In the genomic region with DNA sequence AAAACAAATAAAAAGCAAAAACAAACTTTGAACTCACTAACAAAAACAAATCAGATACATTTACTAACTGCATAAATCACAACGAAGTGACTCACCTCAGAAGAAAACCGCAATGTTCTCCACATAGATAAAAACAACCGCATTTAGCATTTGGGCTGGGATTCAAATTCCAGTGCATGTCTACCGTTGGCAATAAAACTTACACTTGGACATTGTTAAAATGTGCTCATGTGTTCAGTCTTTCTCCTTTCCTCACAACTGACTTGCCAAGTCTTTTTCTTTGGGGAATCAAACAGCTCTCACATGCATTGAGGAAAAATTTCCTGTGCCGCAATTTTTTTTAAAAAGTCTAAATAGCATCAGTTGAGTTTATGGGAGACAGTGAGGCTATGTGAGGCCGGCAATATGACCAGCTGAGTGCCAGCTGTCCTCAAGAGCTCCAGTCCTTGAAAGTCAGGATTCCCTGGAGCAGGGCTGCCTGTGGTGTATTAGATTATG, we compare ENCODE assay signal across 13 cellular contexts.
DNase-seq lines count a peak whose midpoint lies in the region; ATAC-seq and TF ChIP-seq lines count a peak whose summit lies in the region.
"Had no signal": no experiment of that assay in that cellular context is flagged by ENCODE, and none has a peak within 500 bp of the region (broad histone marks: within the 10 kb centered on the region; RNA-seq: fewer than 3 reads in every experiment).

No MANE protein-coding gene starts in this region.

- no peak for ATAC-seq in upper lobe of right lung
- ATAC-seq: stimulated activated naive CD8-positive, alpha-beta T cell treated with anti-CD3 and anti-CD28 coated beads, Interleukin-15, Interleukin-2, amounts not matched to agents 100 U/mL and 50 U/mL, for 24 hours had no signal

- no peaks in the 10 kb centered on the region for H3K9me3 ChIP-seq in HEK293 (ENCODE audit: control insufficient read depth, insufficient read depth, low read depth, low read length)
- no peaks in the 10 kb centered on the region for H3K9me3 ChIP-seq in cardiac muscle cell (ENCODE audit: low read depth)
- H3K9me3 ChIP-seq in upper lobe of right lung: no peaks in the 10 kb centered on the region
- H3K9me3 ChIP-seq: esophagus muscularis mucosa had no signal

- H3K27me3 ChIP-seq in cardiac muscle cell (no peaks in the 10 kb centered on the region), upper lobe of right lung (no peaks in the 10 kb centered on the region), H7 (ENCODE audit: control insufficient read depth, insufficient read depth, low read length) (no peaks in the 10 kb centered on the region)
- H3K27me3 ChIP-seq: esophagus muscularis mucosa had no signal

- H3K4me1 ChIP-seq in HEK293 (ENCODE audit: control insufficient read depth, insufficient read depth, low read length) (peaks cover 31% of the 10 kb centered on the region), cardiac muscle cell (ENCODE audit: low read depth) (peaks cover 14% of the 10 kb centered on the region), upper lobe of right lung (no peaks in the 10 kb centered on the region)

- DNase-seq in SW480 (ENCODE audit: low spot score) (peak; percentile 89), cardiac muscle cell (ENCODE audit: low read depth in 1 of 2, low spot score in 1 of 2) (peak; percentile 9 to 94), skeletal muscle cell (ENCODE audit: low read depth) (peak; percentile 82), putamen (ENCODE audit: low spot score) (no peak), upper lobe of right lung (no peak), H7 (no peak)
- DNase-seq in stimulated activated CD8-positive, alpha-beta memory T cell treated with anti-CD3 and anti-CD28 coated beads, Interleukin-4, amount 100 ng/mL, for 48 hours: no peak
- DNase-seq: activated CD4-positive, alpha-beta T cell treated with anti-CD3 and anti-CD28 coated beads, Interleukin-2, amount 50 U/mL, for 4 hours; DND-41; NCI-H1930; stimulated activated naive CD8-positive, alpha-beta T cell treated with anti-CD3 and anti-CD28 coated beads, Interleukin-15, Interleukin-2, amounts not matched to agents 100 U/mL and 50 U/mL, for 24 hours had no signal

- CTCF ChIA-PET in HEK293 (lab: Yijun Ruan, JAX): interaction anchor here (0.6 to 0.9 kb wide), 5 partner anchors 10 to 891 kb away, joined by 3 to 5 read pairs (median 3); no protein-coding TSS in a partner anchor

- no peak for TF ChIP-seq CTCF in HEK293 (tag by site-specific recombination; IDR thresholded peaks at IDR 0.05)
- TF ChIP-seq CTCF in cardiac muscle cell (IDR thresholded peaks at IDR 0.05; ENCODE audit: low read depth, low read length): no peak
- no peak for TF ChIP-seq CTCF in upper lobe of right lung (IDR thresholded peaks at IDR 0.05)

- H3K27ac ChIP-seq in HEK293 (ENCODE audit: extremely low read depth, low read depth, low read length): peak overlapping the region; percentile 55
- H3K27ac ChIP-seq in cardiac muscle cell: no peak overlapping the region
- no peak overlapping the region for H3K27ac ChIP-seq in upper lobe of right lung

- H3K4me3 ChIP-seq in HEK293 (ENCODE audit: low read depth, low read length) (no peak overlapping the region), cardiac muscle cell (no peak overlapping the region), skeletal muscle cell (ENCODE audit: low read depth, low read length) (no peak overlapping the region), upper lobe of right lung (no peak overlapping the region), H7 (ENCODE audit: insufficient read depth, low read depth, low read length) (no peak overlapping the region)
- H3K4me3 ChIP-seq: esophagus muscularis mucosa had no signal

- no peaks in the 10 kb centered on the region for H3K36me3 ChIP-seq in HEK293 (ENCODE audit: control insufficient read depth in 2 of 2, insufficient read depth in 1 of 2, low read length in 2 of 2)
- H3K36me3 ChIP-seq in cardiac muscle cell: no peaks in the 10 kb centered on the region
- no peaks in the 10 kb centered on the region for H3K36me3 ChIP-seq in upper lobe of right lung
- no peaks in the 10 kb centered on the region for H3K36me3 ChIP-seq in H7 (replicated peaks; ENCODE audit: control insufficient read depth, insufficient read depth, low read length)
- H3K36me3 ChIP-seq: esophagus muscularis mucosa had no signal

- POLR2A ChIA-PET in HEK293 (lab: Yijun Ruan, JAX): interaction anchor here (0.7 to 1.5 kb wide), 2 partner anchors 69 to 71 kb away, joined by 7 to 10 read pairs; no protein-coding TSS in a partner anchor

- intact Hi-C loops in upper lobe of right lung (cut with DNase I): no loop called here

TF ChIP-seq in HEK293, 187 proteins besides CTCF, POLR2A, EP300 and RAD21 (continues in another document):
- TF ChIP-seq, protein P1, sequence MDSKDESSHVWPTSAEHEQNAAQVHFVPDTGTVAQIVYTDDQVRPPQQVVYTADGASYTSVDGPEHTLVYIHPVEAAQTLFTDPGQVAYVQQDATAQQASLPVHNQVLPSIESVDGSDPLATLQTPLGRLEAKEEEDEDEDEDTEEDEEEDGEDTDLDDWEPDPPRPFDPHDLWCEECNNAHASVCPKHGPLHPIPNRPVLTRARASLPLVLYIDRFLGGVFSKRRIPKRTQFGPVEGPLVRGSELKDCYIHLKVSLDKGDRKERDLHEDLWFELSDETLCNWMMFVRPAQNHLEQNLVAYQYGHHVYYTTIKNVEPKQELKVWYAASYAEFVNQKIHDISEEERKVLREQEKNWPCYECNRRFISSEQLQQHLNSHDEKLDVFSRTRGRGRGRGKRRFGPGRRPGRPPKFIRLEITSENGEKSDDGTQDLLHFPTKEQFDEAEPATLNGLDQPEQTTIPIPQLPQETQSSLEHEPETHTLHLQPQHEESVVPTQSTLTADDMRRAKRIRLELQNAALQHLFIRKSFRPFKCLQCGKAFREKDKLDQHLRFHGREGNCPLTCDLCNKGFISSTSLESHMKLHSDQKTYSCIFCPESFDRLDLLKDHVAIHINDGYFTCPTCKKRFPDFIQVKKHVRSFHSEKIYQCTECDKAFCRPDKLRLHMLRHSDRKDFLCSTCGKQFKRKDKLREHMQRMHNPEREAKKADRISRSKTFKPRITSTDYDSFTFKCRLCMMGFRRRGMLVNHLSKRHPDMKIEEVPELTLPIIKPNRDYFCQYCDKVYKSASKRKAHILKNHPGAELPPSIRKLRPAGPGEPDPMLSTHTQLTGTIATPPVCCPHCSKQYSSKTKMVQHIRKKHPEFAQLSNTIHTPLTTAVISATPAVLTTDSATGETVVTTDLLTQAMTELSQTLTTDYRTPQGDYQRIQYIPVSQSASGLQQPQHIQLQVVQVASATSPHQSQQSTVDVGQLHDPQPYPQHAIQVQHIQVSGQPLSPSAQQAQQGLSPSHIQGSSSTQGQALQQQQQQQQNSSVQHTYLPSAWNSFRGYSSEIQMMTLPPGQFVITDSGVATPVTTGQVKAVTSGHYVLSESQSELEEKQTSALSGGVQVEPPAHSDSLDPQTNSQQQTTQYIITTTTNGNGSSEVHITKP (tag by site-specific recombination; IDR thresholded peaks at IDR 0.05): no peak; the same call in 1 of the 2 replicates
- peak; percentile 96 for TF ChIP-seq GFI1B (tag by site-specific recombination; IDR thresholded peaks at IDR 0.05)
- no peak for TF ChIP-seq ZNF707 (tag by site-specific recombination; IDR thresholded peaks at IDR 0.05)
- peak; percentile 95 for TF ChIP-seq ZNF843 (tag by site-specific recombination; IDR thresholded peaks at IDR 0.05)
- TF ChIP-seq FEZF1 (tag by site-specific recombination; IDR thresholded peaks at IDR 0.05): peak; percentile 92
- TF ChIP-seq, protein P2, sequence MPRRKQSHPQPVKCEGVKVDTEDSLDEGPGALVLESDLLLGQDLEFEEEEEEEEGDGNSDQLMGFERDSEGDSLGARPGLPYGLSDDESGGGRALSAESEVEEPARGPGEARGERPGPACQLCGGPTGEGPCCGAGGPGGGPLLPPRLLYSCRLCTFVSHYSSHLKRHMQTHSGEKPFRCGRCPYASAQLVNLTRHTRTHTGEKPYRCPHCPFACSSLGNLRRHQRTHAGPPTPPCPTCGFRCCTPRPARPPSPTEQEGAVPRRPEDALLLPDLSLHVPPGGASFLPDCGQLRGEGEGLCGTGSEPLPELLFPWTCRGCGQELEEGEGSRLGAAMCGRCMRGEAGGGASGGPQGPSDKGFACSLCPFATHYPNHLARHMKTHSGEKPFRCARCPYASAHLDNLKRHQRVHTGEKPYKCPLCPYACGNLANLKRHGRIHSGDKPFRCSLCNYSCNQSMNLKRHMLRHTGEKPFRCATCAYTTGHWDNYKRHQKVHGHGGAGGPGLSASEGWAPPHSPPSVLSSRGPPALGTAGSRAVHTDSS (tag by site-specific recombination; IDR thresholded peaks at IDR 0.05): no peak
- peak; percentile 93 for TF ChIP-seq ZBTB44 (tag by site-specific recombination; IDR thresholded peaks at IDR 0.05)
- TF ChIP-seq ZFP69B (tag by site-specific recombination; IDR thresholded peaks at IDR 0.05): 0 out of 2 replicates have a peak, but pooled peaks have one; percentile 29
- peak; percentile 27; the same call in 1 of the 2 replicates for TF ChIP-seq ZNF18 (tag by site-specific recombination; IDR thresholded peaks at IDR 0.05)

Comparison
In these comparisons a context has a peak if more than half of its experiments do, and no peak if none do; other contexts are left out.
1. DNase-seq: peak in SW480 (single experiment), cardiac muscle cell (2 of 2) and skeletal muscle cell (single experiment); none in putamen (single experiment), upper lobe of right lung (single experiment), stimulated activated CD8-positive, alpha-beta memory T cell treated with anti-CD3 and anti-CD28 coated beads, Interleukin-4, amount 100 ng/mL, for 48 hours (single experiment) and H7 (single experiment).